In genomic region chr14:69149461-69150244, GRCh38 we compare ENCODE assay signal across 11 cellular contexts. TPM values are rescaled to one million over a fixed set of nuclear protein-coding genes. Genes with fewer than 3 reads are reported as not detected.
DNase-seq lines count a peak whose midpoint lies in the region; ATAC-seq, FAIRE-seq and TF ChIP-seq lines count a peak whose summit lies in the region.
"Had no signal": no experiment of that assay in that cellular context is flagged by ENCODE, and none has a peak within 500 bp of the region (broad histone marks: within the 10 kb centered on the region; RNA-seq: fewer than 3 reads in every experiment).

No MANE protein-coding gene starts in this region.

- POLR2A ChIA-PET in HepG2 (lab: Yijun Ruan, JAX) = interaction anchor here (2.4 kb wide), 1 partner anchor 42 kb away, joined by 8 read pairs; the partner anchor contains the start of gene EXD2
- POLR2A ChIA-PET in activated CD8-positive, alpha-beta T cell treated with anti-CD3 and anti-CD28 coated beads for 36 hours (lab: Charles Lee) = interaction anchor here (1.0 to 4.4 kb wide), 2 partner anchors 16 to 37 kb away, joined by 3 to 27 read pairs; no protein-coding TSS in a partner anchor

- FAIRE-seq in HepG2 (lab: Jason Lieb, UNC) = no peak

- H3K27me3 Mint-ChIP-seq in activated CD8-positive, alpha-beta T cell treated with anti-CD3 and anti-CD28 coated beads for 36 hours = peaks cover 2% of the 10 kb centered on the region

- H3K4me3 Mint-ChIP-seq in activated CD8-positive, alpha-beta T cell treated with anti-CD3 and anti-CD28 coated beads for 36 hours = peak overlapping the region; percentile 84

- H3K9ac ChIP-seq in HepG2 (ENCODE audit: insufficient read depth, low read depth, low read length) = no peak overlapping the region

- TF ChIP-seq CTCF in HepG2 (CRISPR knock-in tag; IDR thresholded peaks at IDR 0.05) (no peak), right lobe of liver (IDR thresholded peaks at IDR 0.05) (no peak)
- TF ChIP-seq CTCF in activated CD8-positive, alpha-beta T cell treated with anti-CD3 and anti-CD28 coated beads for 36 hours (IDR thresholded peaks at IDR 0.05) = no peak

- CTCF ChIA-PET in HepG2 (lab: Yijun Ruan, JAX; ENCODE audit: low intra/inter-chr PET ratio, low total read pairs) = no interaction called here
- CTCF ChIA-PET in activated CD8-positive, alpha-beta T cell treated with anti-CD3 and anti-CD28 coated beads for 36 hours (lab: Charles Lee) = interaction anchor here (1.3 to 10.6 kb wide), 3 partner anchors 15 to 42 kb away, joined by 3 to 218 read pairs (median 12); partner anchors contain the start of gene EXD2

- H3K79me2 ChIP-seq in HepG2 (ENCODE audit: insufficient read depth, low read length) = peaks cover 62% of the 10 kb centered on the region

- H3K9me3 ChIP-seq in HepG2 (ENCODE audit: low read length) (no peaks in the 10 kb centered on the region), right lobe of liver (no peaks in the 10 kb centered on the region)
- H3K9me3 ChIP-seq: prostate gland had no signal

- peaks cover 58% of the 10 kb centered on the region for H3K4me1 Mint-ChIP-seq in activated CD8-positive, alpha-beta T cell treated with anti-CD3 and anti-CD28 coated beads for 36 hours (ENCODE audit: low read depth)

- H3K4me1 ChIP-seq in HepG2 (ENCODE audit: insufficient read depth, low read length) (peaks cover 28% of the 10 kb centered on the region), right lobe of liver (peaks cover 0 to 15% (median 6%) of the 10 kb centered on the region in 4 donors)

- WGBS in HepG2 (ENCODE audit: low lambda C conversion rate) = 58% methylated on average over 2 of the region's 2 CpGs
- 31% methylated on average over 2 of the region's 2 CpGs for WGBS in right lobe of liver (ENCODE audit: insufficient coverage, low coverage, low lambda C conversion rate, missing lambda C conversion rate)

- H3K27me3 ChIP-seq in HepG2 (ENCODE audit: control insufficient read depth in 1 of 2, insufficient read depth in 2 of 2, low read length in 2 of 2) (no peaks in the 10 kb centered on the region; a peak in 1 of 5 replicates), right lobe of liver (no peaks in the 10 kb centered on the region)

- ATAC-seq in HepG2 (no peak), right lobe of liver (no peak), HG02938 (IDR thresholded peaks at IDR 0.05; ENCODE audit: unreplicated experiment) (no peak)
- no peak for ATAC-seq in activated CD8-positive, alpha-beta T cell treated with anti-CD3 and anti-CD28 coated beads for 36 hours

- H2AFZ ChIP-seq in HepG2 (ENCODE audit: low read length) = no peak overlapping the region

- no peak for TF ChIP-seq POLR2A in HepG2 (IDR thresholded peaks at IDR 0.05; ENCODE audit: insufficient read depth in 1 of 2, low read depth in 2 of 2, low read length in 2 of 2)
- TF ChIP-seq POLR2A in right lobe of liver (IDR thresholded peaks at IDR 0.05) = no peak

- peak overlapping the region; percentile 47 for H3K27ac Mint-ChIP-seq in activated CD8-positive, alpha-beta T cell treated with anti-CD3 and anti-CD28 coated beads for 36 hours

- in situ Hi-C loops in HepG2 (cut with HindIII; ENCODE audit: extremely low pct_ligation_motif_present, low pct_unique_long_range_greater_than_20kb) = no loop called here

- TF ChIP-seq EP300 in HepG2 (IDR thresholded peaks at IDR 0.05; ENCODE audit: low read depth in 2 of 2, low read length in 2 of 2) (no peak), HepG2 (CRISPR knock-in tag; IDR thresholded peaks at IDR 0.05; ENCODE audit: borderline replicate concordance) (no peak)

- H3K4me2 ChIP-seq in HepG2 (ENCODE audit: low read depth, low read length) = peak overlapping the region; percentile 32; the same call in 1 of the 2 replicates

- H3K9me3 Mint-ChIP-seq in activated CD8-positive, alpha-beta T cell treated with anti-CD3 and anti-CD28 coated beads for 36 hours = no peaks in the 10 kb centered on the region

- TF ChIP-seq RAD21 in HepG2 (CRISPR knock-in tag; IDR thresholded peaks at IDR 0.05) = no peak

- H4K20me1 ChIP-seq in HepG2 (ENCODE audit: insufficient read depth, low read length) = no peaks in the 10 kb centered on the region

- 0 out of 5 replicates have a peak, but pooled peaks cover 0 to 7% of the 10 kb centered on the region in 2 experiments for H3K36me3 ChIP-seq in HepG2 (replicated peaks in 1 of 2; ENCODE audit: control insufficient read depth in 1 of 2, insufficient read depth in 2 of 2, low read length in 2 of 2)
- peaks cover 0 to 4% (median 0%) of the 10 kb centered on the region in 4 donors for H3K36me3 ChIP-seq in right lobe of liver
- H3K36me3 ChIP-seq: prostate gland had no signal

- H3K27ac ChIP-seq in HepG2 (ENCODE audit: extremely low read length, insufficient read depth, low read length) = no peak overlapping the region
- no peak overlapping the region for H3K27ac ChIP-seq in right lobe of liver

- DNase-seq in HepG2 (ENCODE audit: low spot score) (no peak), right lobe of liver (no peak), hepatic stellate cell (ENCODE audit: low spot score) (peak; percentile 14), NCI-H510A treated with DMSO at 0.1 percent for 48 hours (lab: John Stamatoyannopoulos, UW) (no peak), H4 (ENCODE audit: low spot score) (no peak)
- DNase-seq in activated CD8-positive, alpha-beta T cell treated with anti-CD3 and anti-CD28 coated beads for 36 hours = no peak
- no peak for DNase-seq in stimulated activated CD8-positive, alpha-beta memory T cell treated with anti-CD3 and anti-CD28 coated beads, Interleukin-4, amount 100 ng/mL, for 48 hours
- DNase-seq: islet precursor cell, NCI-H446 had no signal

- H3K36me3 Mint-ChIP-seq in activated CD8-positive, alpha-beta T cell treated with anti-CD3 and anti-CD28 coated beads for 36 hours (ENCODE audit: low read depth) = peaks cover 21% of the 10 kb centered on the region

- no TSS peak for BruUV-seq in HepG2 (replicated peaks; lab: Mats Ljungman, UMichigan)

- intact Hi-C loops in HepG2 (cut with micrococcal nuclease; ENCODE audit: unreplicated experiment) = no loop called here
- intact Hi-C loops in right lobe of liver (cut with DNase I) = no loop called here
- intact Hi-C loops in activated CD8-positive, alpha-beta T cell treated with anti-CD3 and anti-CD28 coated beads for 36 hours (cut with micrococcal nuclease) = no loop called here

- H3K4me3 ChIP-seq in HepG2 (replicated peaks in 1 of 3; ENCODE audit: insufficient read depth in 1 of 3, low read depth in 2 of 3, low read length in 3 of 3) = no peak overlapping the region
- no peak overlapping the region for H3K4me3 ChIP-seq in right lobe of liver
- H3K4me3 ChIP-seq: prostate gland had no signal

RNA-seq across cellular contexts. Expression of gene DCAF5, which starts 3.3 kb away (rescaled TPM):
- total RNA-seq in HepG2 (2016; rRNA removed; fragmentation: Illumina TruSeq; extraction: Trizol) (11.3 and 13.4 TPM in 2 replicates), right lobe of liver (10 to 100 TPM; 21.8 to 31.4 (median 28.0) TPM)
- 14.0 and 15.7 TPM in 2 replicates for total RNA-seq in HepG2 (2016; cell fraction: cytosol; rRNA removed; fragmentation: Illumina TruSeq; extraction: Trizol; ENCODE audit: low read depth)
- 10.5 and 13.2 TPM in 2 replicates for total RNA-seq in HepG2 (2016; cell fraction: insoluble cytoplasmic fraction; rRNA removed; fragmentation: Illumina TruSeq; extraction: Trizol)
- total RNA-seq in HepG2 (2016; cell fraction: membrane; rRNA removed; fragmentation: Illumina TruSeq; extraction: Trizol) = 9.5 and 9.8 TPM in 2 replicates
- total RNA-seq in HepG2 (2016; cell fraction: nucleus; rRNA removed; fragmentation: Illumina TruSeq; extraction: Trizol) = 20.7 and 25.2 TPM in 2 replicates
- 31.6 and 35.3 TPM in 2 replicates for polyA plus RNA-seq in HepG2 (2011; rRNA removed)
- polyA plus RNA-seq in HepG2 (2011; cell fraction: cytosol; rRNA removed) = 19.2 and 21.6 TPM in 2 replicates
- 106 and 114 TPM in 2 replicates for polyA plus RNA-seq in HepG2 (2011; cell fraction: nucleus; rRNA removed)
- polyA plus RNA-seq in HepG2 (2012) = 17.9 and 19.9 TPM in 2 replicates
- 1.9 and 2.4 TPM in 2 replicates for polyA plus RNA-seq in HepG2 (2016; cell fraction: cytosol; fragmentation: Illumina TruSeq; extraction: Trizol; ENCODE audit: low read depth)
- 12.6 and 16.2 TPM in 2 replicates for polyA plus RNA-seq in HepG2 (2016; cell fraction: insoluble cytoplasmic fraction; fragmentation: Illumina TruSeq; extraction: Trizol; ENCODE audit: low read depth)
- polyA plus RNA-seq in HepG2 (2016; cell fraction: membrane; fragmentation: Illumina TruSeq; extraction: Trizol; ENCODE audit: low read depth) = 5.8 and 7.2 TPM in 2 replicates
- 62.6 and 71.6 TPM in 2 replicates for polyA plus RNA-seq in HepG2 (2016; cell fraction: nucleus; fragmentation: Illumina TruSeq; extraction: Trizol; ENCODE audit: insufficient read depth, low read depth)
- polyA minus RNA-seq in HepG2 (2011; rRNA and poly(A)+ RNA removed; ENCODE audit: low replicate concordance) = 20.3 and 28.1 TPM in 2 replicates
- 8.2 and 11.8 TPM in 2 replicates for polyA minus RNA-seq in HepG2 (2011; cell fraction: cytosol; rRNA and poly(A)+ RNA removed)
- 30.5 and 35.4 TPM in 2 replicates for polyA minus RNA-seq in HepG2 (2011; cell fraction: nucleus; rRNA and poly(A)+ RNA removed)
- total RNA-seq in activated CD8-positive, alpha-beta T cell treated with anti-CD3 and anti-CD28 coated beads for 36 hours = 10 to 100 TPM; 34.3 to 36.5 TPM
- total RNA-seq in H4 (2014; rRNA removed; shearing (Covaris generic)) = 9.3 and 16.9 TPM in 2 replicates

RNA-seq across cellular contexts. Expression of gene EXD2, which starts 41.6 kb away (rescaled TPM):
- total RNA-seq in HepG2 (2016; rRNA removed; fragmentation: Illumina TruSeq; extraction: Trizol) (8.8 and 15.1 TPM in 2 replicates), right lobe of liver (10 to 100 TPM in 1 of 6 experiments, 1 to 10 TPM in 5; 7.4 to 10.4 (median 8.2) TPM)
- total RNA-seq in HepG2 (2016; cell fraction: cytosol; rRNA removed; fragmentation: Illumina TruSeq; extraction: Trizol; ENCODE audit: low read depth) = 2.9 and 3.0 TPM in 2 replicates
- total RNA-seq in HepG2 (2016; cell fraction: insoluble cytoplasmic fraction; rRNA removed; fragmentation: Illumina TruSeq; extraction: Trizol) = 8.7 and 15.8 TPM in 2 replicates
- 4.0 and 5.4 TPM in 2 replicates for total RNA-seq in HepG2 (2016; cell fraction: membrane; rRNA removed; fragmentation: Illumina TruSeq; extraction: Trizol)
- total RNA-seq in HepG2 (2016; cell fraction: nucleus; rRNA removed; fragmentation: Illumina TruSeq; extraction: Trizol) = 13.7 and 15.0 TPM in 2 replicates
- polyA plus RNA-seq in HepG2 (2011; rRNA removed) = 9.5 and 10.8 TPM in 2 replicates
- polyA plus RNA-seq in HepG2 (2011; cell fraction: cytosol; rRNA removed) = 6.8 and 9.2 TPM in 2 replicates
- 9.2 and 11.8 TPM in 2 replicates for polyA plus RNA-seq in HepG2 (2011; cell fraction: nucleus; rRNA removed)
- polyA plus RNA-seq in HepG2 (2012) = 9.4 and 11.0 TPM in 2 replicates
- polyA plus RNA-seq in HepG2 (2016; cell fraction: cytosol; fragmentation: Illumina TruSeq; extraction: Trizol; ENCODE audit: low read depth) = 0.63 and 0.70 TPM in 2 replicates
- 6.5 and 6.9 TPM in 2 replicates for polyA plus RNA-seq in HepG2 (2016; cell fraction: insoluble cytoplasmic fraction; fragmentation: Illumina TruSeq; extraction: Trizol; ENCODE audit: low read depth)
- 2.1 and 2.3 TPM in 2 replicates for polyA plus RNA-seq in HepG2 (2016; cell fraction: membrane; fragmentation: Illumina TruSeq; extraction: Trizol; ENCODE audit: low read depth)
- 15.3 and 17.3 TPM in 2 replicates for polyA plus RNA-seq in HepG2 (2016; cell fraction: nucleus; fragmentation: Illumina TruSeq; extraction: Trizol; ENCODE audit: insufficient read depth, low read depth)
- polyA minus RNA-seq in HepG2 (2011; rRNA and poly(A)+ RNA removed; ENCODE audit: low replicate concordance) = 10.3 and 14.0 TPM in 2 replicates
- 6.9 and 7.7 TPM in 2 replicates for polyA minus RNA-seq in HepG2 (2011; cell fraction: cytosol; rRNA and poly(A)+ RNA removed)
- polyA minus RNA-seq in HepG2 (2011; cell fraction: nucleus; rRNA and poly(A)+ RNA removed) = 10.8 and 11.7 TPM in 2 replicates
- 10 to 100 TPM in 1 of 2 experiments, 1 to 10 TPM in 1; 9.4 to 10.7 TPM for total RNA-seq in activated CD8-positive, alpha-beta T cell treated with anti-CD3 and anti-CD28 coated beads for 36 hours
- 3.2 and 5.0 TPM in 2 replicates for total RNA-seq in H4 (2014; rRNA removed; shearing (Covaris generic))
